In genomic region chr10:86123304-86123703, GRCh38 we compare ENCODE assay signal across 29 cellular contexts.
"Had no signal": no experiment of that assay in that cellular context is flagged by ENCODE, and none has a peak within 500 bp of the region (broad histone marks: within the 10 kb centered on the region; RNA-seq: fewer than 3 reads in every experiment).

No MANE protein-coding gene starts in this region.

- H3K4me3 ChIP-seq: colonic mucosa, esophagus squamous epithelium, gastroesophageal sphincter, heart right ventricle had no signal

- H3K27me3 ChIP-seq: brain microvascular endothelial cell, colonic mucosa, esophagus squamous epithelium had no signal

- ATAC-seq: activated naive CD4-positive, alpha-beta T cell treated with anti-CD3 and anti-CD28 coated beads, Interleukin-2, amount 50 U/mL, for 72 hours; activated T-cell treated with anti-CD3 and anti-CD28 coated beads, Interleukin-2, amount 50 U/mL, for 72 hours; gastroesophageal sphincter; heart right ventricle; WTC11 had no signal

- H3K36me3 ChIP-seq: brain microvascular endothelial cell, colonic mucosa, esophagus squamous epithelium, gastroesophageal sphincter, heart right ventricle had no signal

- H3K4me1 ChIP-seq: colonic mucosa, esophagus squamous epithelium, gastroesophageal sphincter, heart right ventricle had no signal

- H3K9me3 ChIP-seq: colonic mucosa, esophagus squamous epithelium, gastroesophageal sphincter, heart right ventricle had no signal

- H3K27ac ChIP-seq: brain microvascular endothelial cell, colonic mucosa, epithelial cell of prostate, esophagus squamous epithelium, gastroesophageal sphincter, heart right ventricle, VCaP had no signal

- FAIRE-seq: astrocyte, endometrium, endothelial cell of umbilical vein had no signal

- DNase-seq: activated CD4-positive, alpha-beta memory T cell treated with anti-CD3 and anti-CD28 coated beads, Interleukin-2, amount 10 ng/mL, durations not matched to agents 7 days and 5 days; activated CD4-positive, alpha-beta T cell treated with anti-CD3 and anti-CD28 coated beads for 1 hour; activated CD4-positive, alpha-beta T cell treated with anti-CD3 and anti-CD28 coated beads for 4 hours; activated CD4-positive, alpha-beta T cell treated with anti-CD3 and anti-CD28 coated beads, Interleukin-2, amount 10 ng/mL, durations not matched to agents 7 days and 5 days; activated CD4-positive, alpha-beta T cell treated with anti-CD3 and anti-CD28 coated beads, Interleukin-2, amount 50 U/mL, for 4 hours; activated CD8-positive, alpha-beta memory T cell treated with anti-CD3 and anti-CD28 coated beads, Interleukin-2, amount 50 U/mL, for 48 hours; activated gamma-delta T cell; activated naive CD4-positive, alpha-beta T cell; activated naive CD4-positive, alpha-beta T cell treated with anti-CD3 and anti-CD28 coated beads, Interleukin-2, amount 10 ng/mL, durations not matched to agents 7 days and 5 days; activated naive CD8-positive, alpha-beta T cell treated with anti-CD3 and anti-CD28 coated beads, Interleukin-2, amount 10 ng/mL, durations not matched to agents 7 days and 5 days; activated T-cell treated with anti-CD3 and anti-CD28 coated beads for 4 hours; activated T-cell treated with anti-CD3 and anti-CD28 coated beads, Interleukin-2, amount 50 U/mL, for 24 hours; activated T-cell treated with anti-CD3 and anti-CD28 coated beads, Interleukin-2, amount 50 U/mL, for 72 hours; brain microvascular endothelial cell; caudate nucleus; colonic mucosa; effector CD8-positive, alpha-beta T cell; esophagus squamous epithelium; foreskin melanocyte; heart right ventricle; T-helper 2 cell had no signal
